Comparison of ENCODE assay signal across 28 cellular contexts in genomic region chr6:146419576-146419975, GRCh38.
"Had no signal": no experiment of that assay in that cellular context is flagged by ENCODE, and none has a peak within 500 bp of the region (broad histone marks: within the 10 kb centered on the region; RNA-seq: fewer than 3 reads in every experiment).

No MANE protein-coding gene starts in this region.

- H3K27me3 ChIP-seq: colonic mucosa, gastrocnemius medialis, right atrium auricular region, stomach, testis, tibial artery had no signal

- H3K9me3 Mint-ChIP-seq: dendritic cell treated with granulocyte-macrophage colony-stimulating factor and Interleukin-4, amounts not matched to agents 40 ng/mL and 50 ng/mL, for 4 days; endodermal cell; type B pancreatic cell had no signal

- H3K4me3 ChIP-seq: colonic mucosa, gastrocnemius medialis, lung, prostate gland, right atrium auricular region, smooth muscle cell, stomach, testis, tibial artery had no signal

- H3K79me2 ChIP-seq: parathyroid adenoma had no signal

- H3K4me1 ChIP-seq: colonic mucosa, gastrocnemius medialis, parathyroid adenoma, prostate gland, right atrium auricular region, stomach, testis, tibial artery had no signal

- ATAC-seq: esophagus mucosa, gastrocnemius medialis, left ventricle myocardium superior, sciatic nerve had no signal

- H3K27ac ChIP-seq: colonic mucosa, epithelial cell of prostate, gastrocnemius medialis, parathyroid adenoma, prostate gland, right atrium auricular region, stomach, testis, tibial artery had no signal

- H3K4me2 ChIP-seq: smooth muscle cell had no signal

- H3K9ac ChIP-seq: parathyroid adenoma had no signal

- H3K36me3 Mint-ChIP-seq: memory B cell, natural killer cell, type B pancreatic cell had no signal

- H3K36me3 ChIP-seq: colonic mucosa, gastrocnemius medialis, prostate gland, right atrium auricular region, stomach, tibial artery had no signal

- H2AFZ ChIP-seq: parathyroid adenoma had no signal

- H3K27me3 Mint-ChIP-seq: dendritic cell treated with granulocyte-macrophage colony-stimulating factor and Interleukin-4, amounts not matched to agents 40 ng/mL and 50 ng/mL, for 4 days; type B pancreatic cell had no signal

- H3K4me3 Mint-ChIP-seq: dendritic cell treated with granulocyte-macrophage colony-stimulating factor and Interleukin-4, amounts not matched to agents 40 ng/mL and 50 ng/mL, for 4 days; endodermal cell; memory B cell; natural killer cell; type B pancreatic cell had no signal

- H3K9me3 ChIP-seq: colonic mucosa, gastrocnemius medialis, prostate gland, right atrium auricular region, stomach, testis, tibial artery had no signal

- H3K27ac Mint-ChIP-seq: dendritic cell treated with granulocyte-macrophage colony-stimulating factor and Interleukin-4, amounts not matched to agents 40 ng/mL and 50 ng/mL, for 4 days; endodermal cell; memory B cell; natural killer cell; type B pancreatic cell had no signal

- DNase-seq: colonic mucosa; effector CD8-positive, alpha-beta T cell; endodermal cell; foreskin fibroblast; gastrocnemius medialis; head of caudate nucleus; left ventricle myocardium superior; natural killer cell; stimulated activated CD4-positive, alpha-beta T cell treated with anti-CD3 and anti-CD28 coated beads, Interleukin-12 subunit alpha, Interleukin-12 subunit beta, amount 100 ng/mL, for 4 hours; stimulated activated CD4-positive, alpha-beta T cell treated with anti-CD3 and anti-CD28 coated beads, Interleukin-1b, Interleukin-23, amount 100 ng/mL, for 48 hours; stimulated activated CD4-positive, alpha-beta T cell treated with anti-CD3 and anti-CD28 coated beads, Interleukin-4, amount 100 ng/mL, for 1 hour; stimulated activated CD8-positive, alpha-beta memory T cell treated with anti-CD3 and anti-CD28 coated beads, Interleukin-4, amount 100 ng/mL, for 48 hours; stimulated activated naive CD4-positive, alpha-beta T cell; stomach; testis; tibial artery had no signal

- FAIRE-seq: keratinocyte had no signal
